Comparison of ENCODE assay signal across 16 cellular contexts in the genomic region with DNA sequence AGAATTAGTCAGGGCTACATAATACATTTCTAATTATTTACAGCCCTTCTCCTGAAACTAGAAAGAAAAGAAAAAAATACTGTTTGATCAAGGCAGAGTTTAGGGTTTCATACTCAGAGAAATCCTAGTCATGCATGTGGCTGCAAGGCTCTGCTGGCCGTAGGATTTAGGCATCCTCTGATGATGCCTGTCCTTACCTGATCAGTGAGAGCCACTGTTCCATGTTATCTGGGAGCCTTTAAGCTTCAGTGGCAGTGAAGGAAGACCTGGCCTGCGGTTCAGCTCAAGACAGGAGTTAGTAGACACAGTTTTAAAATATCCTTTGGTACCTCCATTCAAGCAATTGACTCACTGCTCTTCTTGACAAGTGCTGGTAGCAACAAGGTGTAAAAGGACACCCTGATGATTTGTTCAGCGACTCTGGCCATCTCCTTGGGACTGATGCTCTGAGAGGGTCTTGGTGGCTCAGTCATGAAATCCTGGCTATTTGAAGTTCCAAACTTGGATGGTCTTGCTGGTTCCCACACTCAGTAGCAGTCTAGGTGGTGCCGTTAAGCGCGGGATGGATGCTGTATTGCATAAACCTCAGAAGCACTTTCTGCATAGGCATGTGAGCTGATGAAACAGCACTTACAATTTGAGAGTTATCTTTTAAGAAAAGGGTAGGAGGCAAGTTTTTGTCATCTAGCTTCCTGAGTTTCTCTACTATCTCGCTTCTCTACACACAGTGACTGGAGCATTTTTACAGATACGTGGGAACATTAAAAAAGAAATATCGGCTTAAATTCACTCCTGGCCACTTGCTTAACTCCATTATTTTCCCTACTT.
DNase-seq lines count a peak whose midpoint lies in the region; ATAC-seq and TF ChIP-seq lines count a peak whose summit lies in the region.
"Had no signal": no experiment of that assay in that cellular context is flagged by ENCODE, and none has a peak within 500 bp of the region (broad histone marks: within the 10 kb centered on the region; RNA-seq: fewer than 3 reads in every experiment).

No MANE protein-coding gene starts in this region.

- no peak for TF ChIP-seq CTCF in fibroblast of mammary gland (conservative IDR thresholded peaks at IDR 0.05; ENCODE audit: control insufficient read depth, insufficient read depth, low read depth, low read length)
- no peak for TF ChIP-seq CTCF in lower lobe of right lung (IDR thresholded peaks at IDR 0.05)
- TF ChIP-seq CTCF in Peyer's patch (IDR thresholded peaks at IDR 0.05) = no peak

- intact Hi-C loops in lower lobe of right lung (cut with DNase I) = no loop called here

- H3K27me3 ChIP-seq in Karpas-422 (ENCODE audit: low read length) (no peaks in the 10 kb centered on the region), skeletal muscle tissue (ENCODE audit: control insufficient read depth in 3 of 3, insufficient read depth in 3 of 3, low read length in 3 of 3) (no peaks in the 10 kb centered on the region), lower lobe of right lung (ENCODE audit: low read depth) (no peaks in the 10 kb centered on the region), Peyer's patch (no peaks in the 10 kb centered on the region)
- H3K27me3 ChIP-seq: dorsolateral prefrontal cortex, hepatocyte had no signal

- peak; percentile 23 for DNase-seq in ELR (ENCODE audit: low read depth)
- no peak for DNase-seq in Karpas-422
- DNase-seq in fibroblast of mammary gland (ENCODE audit: low read depth) = peak; percentile 47
- DNase-seq in islet precursor cell = no peak
- DNase-seq in lower lobe of right lung = no peak
- no peak for DNase-seq in Peyer's patch
- DNase-seq: activated effector memory CD4-positive, alpha-beta T cell treated with Interleukin-2 at 50 U/mL for 16 hours; DMS79 treated with DMSO at 0.1 percent for 48 hours; dorsolateral prefrontal cortex; left colon; naive B cell; NCI-H1694; posterior cingulate gyrus; T1000 had no signal

- H3K27ac ChIP-seq in Karpas-422 (ENCODE audit: low read length) (peak overlapping the region; percentile 75), skeletal muscle tissue (ENCODE audit: low read depth, low read length) (peak overlapping the region; percentile 75), lower lobe of right lung (no peak overlapping the region), Peyer's patch (peak overlapping the region in 1 of 4 donors; percentile 6)

- H3K79me2 ChIP-seq in Karpas-422 (ENCODE audit: low read length) = peaks cover 97% of the 10 kb centered on the region

- no peak for TF ChIP-seq POLR2A in Peyer's patch (IDR thresholded peaks at IDR 0.05)

- H3K4me2 ChIP-seq in Karpas-422 (ENCODE audit: low read depth, low read length, poor library complexity, severe bottlenecking) = peak overlapping the region; percentile 69

- no peaks in the 10 kb centered on the region for H3K9me3 ChIP-seq in Karpas-422 (ENCODE audit: low read length)
- no peaks in the 10 kb centered on the region for H3K9me3 ChIP-seq in skeletal muscle tissue (ENCODE audit: control insufficient read depth in 3 of 3, low read length in 3 of 3)
- H3K9me3 ChIP-seq in lower lobe of right lung = no peaks in the 10 kb centered on the region
- H3K9me3 ChIP-seq in Peyer's patch = no peaks in the 10 kb centered on the region

- H3K9me2 ChIP-seq in Karpas-422 (replicated peaks; ENCODE audit: insufficient read depth, low read length) = no peaks in the 10 kb centered on the region

- H3K4me3 ChIP-seq in Karpas-422 (ENCODE audit: low read length) = peak overlapping the region; percentile 39
- no peak overlapping the region for H3K4me3 ChIP-seq in fibroblast of mammary gland (ENCODE audit: control insufficient read depth, low read depth, low read length)
- H3K4me3 ChIP-seq in skeletal muscle tissue (ENCODE audit: low read length in 3 of 3) = no peak overlapping the region
- H3K4me3 ChIP-seq in lower lobe of right lung = no peak overlapping the region
- no peak overlapping the region for H3K4me3 ChIP-seq in Peyer's patch
- H3K4me3 ChIP-seq: hepatocyte had no signal

- H3K4me1 ChIP-seq in Karpas-422 (ENCODE audit: low read length) = peaks cover 95% of the 10 kb centered on the region
- H3K4me1 ChIP-seq in skeletal muscle tissue (ENCODE audit: control insufficient read depth in 3 of 3, insufficient read depth in 3 of 3, low read length in 3 of 3) = peaks cover 24 to 40% (median 26%) of the 10 kb centered on the region in 3 donors
- peaks cover 13% of the 10 kb centered on the region for H3K4me1 ChIP-seq in lower lobe of right lung
- peaks cover 0 to 6% (median 0%) of the 10 kb centered on the region in 4 donors for H3K4me1 ChIP-seq in Peyer's patch

- peak overlapping the region; percentile 39 for H3K9ac ChIP-seq in Karpas-422 (ENCODE audit: low read length)
- no peak overlapping the region for H3K9ac ChIP-seq in skeletal muscle tissue (ENCODE audit: low read depth in 1 of 3, low read length in 3 of 3)

- H3K36me3 ChIP-seq in Karpas-422 (ENCODE audit: insufficient read depth, low read length) = peaks cover 8% of the 10 kb centered on the region; the same call in 1 of the 2 replicates
- H3K36me3 ChIP-seq in skeletal muscle tissue (ENCODE audit: control insufficient read depth in 3 of 3, insufficient read depth in 3 of 3, low read length in 3 of 3) = no peaks in the 10 kb centered on the region
- H3K36me3 ChIP-seq in lower lobe of right lung = no peaks in the 10 kb centered on the region
- H3K36me3 ChIP-seq in Peyer's patch = no peaks in the 10 kb centered on the region

- no peak overlapping the region for H2AFZ ChIP-seq in Karpas-422 (ENCODE audit: low read length)
- H2AFZ ChIP-seq: hepatocyte had no signal

- ATAC-seq in lower lobe of right lung = no peak
- ATAC-seq: left colon had no signal

- no peaks in the 10 kb centered on the region for H4K20me1 ChIP-seq in Karpas-422 (ENCODE audit: insufficient read depth, low read depth, low read length)

Comparison
In these comparisons a context has a peak if more than half of its experiments do, and no peak if none do; other contexts are left out.
1. DNase-seq: peak in ELR (single experiment) and fibroblast of mammary gland (single experiment); none in Karpas-422 (single experiment), islet precursor cell (single experiment), lower lobe of right lung (single experiment) and Peyer's patch (0 of 3).